In the genomic region with DNA sequence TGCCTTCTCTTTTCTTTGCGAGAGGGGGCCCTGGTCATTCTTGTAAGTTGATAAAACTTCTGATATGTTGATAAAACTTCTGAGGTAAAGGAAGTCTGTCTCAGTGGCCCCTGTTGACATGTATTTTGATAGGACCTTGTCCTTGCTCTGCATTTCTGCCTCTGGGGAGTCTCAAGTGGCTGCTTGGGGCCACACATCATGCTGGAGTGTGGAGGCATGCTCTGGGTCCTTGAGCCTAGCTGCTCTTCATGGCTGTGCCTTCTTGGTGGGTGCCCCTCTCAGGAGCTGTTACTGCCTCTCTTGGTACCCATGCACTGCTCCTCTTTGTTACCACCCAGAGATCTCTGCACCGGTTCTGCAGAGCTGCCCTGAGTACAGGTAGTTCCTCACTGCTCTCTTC, we compare ENCODE assay signal across 1 cellular context.
TF ChIP-seq lines count a peak whose summit lies in the region.

No MANE protein-coding gene starts in this region.

TF ChIP-seq in IMR-90, 13 proteins besides CTCF, POLR2A, EP300 and RAD21:
- no peak for TF ChIP-seq MAZ (IDR thresholded peaks at IDR 0.05; ENCODE audit: borderline replicate concordance, low read depth, low read length)
- no peak for TF ChIP-seq NFE2L2 (IDR thresholded peaks at IDR 0.05; ENCODE audit: low read depth, low read length)
- no peak for TF ChIP-seq BHLHE40 (IDR thresholded peaks at IDR 0.05; ENCODE audit: low read depth, low read length)
- no peak for TF ChIP-seq FOS (IDR thresholded peaks at IDR 0.05; ENCODE audit: low read depth, low read length)
- TF ChIP-seq RFX5 (IDR thresholded peaks at IDR 0.05; ENCODE audit: low read depth, low read length), result no peak
- TF ChIP-seq MXI1 (IDR thresholded peaks at IDR 0.05; ENCODE audit: borderline replicate concordance, low read depth, low read length), result no peak
- no peak for TF ChIP-seq MAFK (IDR thresholded peaks at IDR 0.05; ENCODE audit: low read depth, low read length)
- TF ChIP-seq, protein P1, sequence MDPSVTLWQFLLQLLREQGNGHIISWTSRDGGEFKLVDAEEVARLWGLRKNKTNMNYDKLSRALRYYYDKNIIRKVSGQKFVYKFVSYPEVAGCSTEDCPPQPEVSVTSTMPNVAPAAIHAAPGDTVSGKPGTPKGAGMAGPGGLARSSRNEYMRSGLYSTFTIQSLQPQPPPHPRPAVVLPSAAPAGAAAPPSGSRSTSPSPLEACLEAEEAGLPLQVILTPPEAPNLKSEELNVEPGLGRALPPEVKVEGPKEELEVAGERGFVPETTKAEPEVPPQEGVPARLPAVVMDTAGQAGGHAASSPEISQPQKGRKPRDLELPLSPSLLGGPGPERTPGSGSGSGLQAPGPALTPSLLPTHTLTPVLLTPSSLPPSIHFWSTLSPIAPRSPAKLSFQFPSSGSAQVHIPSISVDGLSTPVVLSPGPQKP (IDR thresholded peaks at IDR 0.05; ENCODE audit: borderline replicate concordance, low read depth, low read length), result no peak
- TF ChIP-seq, protein P2, sequence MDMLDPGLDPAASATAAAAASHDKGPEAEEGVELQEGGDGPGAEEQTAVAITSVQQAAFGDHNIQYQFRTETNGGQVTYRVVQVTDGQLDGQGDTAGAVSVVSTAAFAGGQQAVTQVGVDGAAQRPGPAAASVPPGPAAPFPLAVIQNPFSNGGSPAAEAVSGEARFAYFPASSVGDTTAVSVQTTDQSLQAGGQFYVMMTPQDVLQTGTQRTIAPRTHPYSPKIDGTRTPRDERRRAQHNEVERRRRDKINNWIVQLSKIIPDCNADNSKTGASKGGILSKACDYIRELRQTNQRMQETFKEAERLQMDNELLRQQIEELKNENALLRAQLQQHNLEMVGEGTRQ (IDR thresholded peaks at IDR 0.05; ENCODE audit: low read depth, low read length), result no peak
- no peak for TF ChIP-seq RCOR1 (IDR thresholded peaks at IDR 0.05; ENCODE audit: insufficient replicate concordance, low read length)
- TF ChIP-seq CEBPB (IDR thresholded peaks at IDR 0.05; ENCODE audit: low read depth, low read length), result no peak
- no peak for TF ChIP-seq CHD1 (IDR thresholded peaks at IDR 0.05; ENCODE audit: low read depth, low read length)
- no peak for TF ChIP-seq SMC3 (IDR thresholded peaks at IDR 0.05; ENCODE audit: low read depth, low read length)
